Comparison of ENCODE assay signal across 8 cellular contexts in genomic region chr21:28884976-28885852, GRCh38.
A peak's percentile ranks its signal among the peaks of the same experiment; 100 is the strongest.
DNase-seq lines count a peak whose midpoint lies in the region; ATAC-seq, FAIRE-seq and TF ChIP-seq lines count a peak whose summit lies in the region.

No MANE protein-coding gene starts in this region.

- FAIRE-seq in GM12892 (lab: Jason Lieb, UNC): peak; percentile 97

- H3K27me3 ChIP-seq in adrenal gland (peaks cover 2% of the 10 kb centered on the region), upper lobe of right lung (no peaks in the 10 kb centered on the region)

- H3K9me3 ChIP-seq in adrenal gland (replicated peaks in 1 of 3) (no peaks in the 10 kb centered on the region), upper lobe of right lung (no peaks in the 10 kb centered on the region)

- H3K27ac ChIP-seq in adrenal gland (peak overlapping the region in 4 of 5 donors; percentile 72 to 94 (median 87)), upper lobe of right lung (peak overlapping the region; percentile 97)

- peak; percentile 82 for DNase-seq in GM12892 (ENCODE audit: insufficient read length)
- peak; percentile 81 for DNase-seq in NCI-H1436 (lab: John Stamatoyannopoulos, UW)
- DNase-seq in SW480 (ENCODE audit: low spot score): peak; percentile 88
- peak; percentile 81 to 93 (median 85) for DNase-seq in adrenal gland
- DNase-seq in left cardiac atrium: peak; percentile 93
- peak; percentile 98 for DNase-seq in posterior vena cava (ENCODE audit: low spot score)
- DNase-seq in upper lobe of right lung: peak; percentile 95

- peak; percentile 85 for TF ChIP-seq POLR2A in GM12892 (IDR thresholded peaks at IDR 0.05; ENCODE audit: low read depth, low read length)
- TF ChIP-seq POLR2A in adrenal gland (IDR thresholded peaks at IDR 0.05): peak; percentile 23 to 54

- peak overlapping the region in 3 of 4 donors; percentile 28 to 80 (median 63) for H3K4me3 ChIP-seq in adrenal gland
- peak overlapping the region; percentile 65 for H3K4me3 ChIP-seq in upper lobe of right lung

- 4 to 10% (median 7%) methylated on average over 20 to 47 of the region's 47 CpGs for WGBS in adrenal gland, 4 donors

- H3K36me3 ChIP-seq in adrenal gland (replicated peaks in 1 of 2) (peaks cover 0 to 14% of the 10 kb centered on the region in 2 donors), upper lobe of right lung (peaks cover 13% of the 10 kb centered on the region)

- peaks cover 0 to 10% of the 10 kb centered on the region in 2 donors for H3K4me1 ChIP-seq in adrenal gland (replicated peaks in 1 of 2)
- peaks cover 17% of the 10 kb centered on the region for H3K4me1 ChIP-seq in upper lobe of right lung

- TF ChIP-seq CTCF in adrenal gland (IDR thresholded peaks at IDR 0.05): no peak
- TF ChIP-seq CTCF in upper lobe of right lung (IDR thresholded peaks at IDR 0.05): no peak

- ATAC-seq in HG02840 (IDR thresholded peaks at IDR 0.05; ENCODE audit: low FRiP score, unreplicated experiment) (peak; percentile 96), left cardiac atrium (peak; percentile 99 to 100), upper lobe of right lung (peak; percentile 99)

- intact Hi-C loops in adrenal gland (cut with DNase I) (no loop called here), left cardiac atrium (cut with DNase I) (no loop called here), posterior vena cava (cut with DNase I) (no loop called here), upper lobe of right lung (cut with DNase I) (no loop called here)

Comparison
In these comparisons a context has a peak if more than half of its experiments do, and no peak if none do; other contexts are left out.
1. Peak in every context shown above with its lines: DNase-seq, ATAC-seq, H3K4me3 ChIP-seq and H3K27ac ChIP-seq.